36 cellular contexts compared by ENCODE assay signal in the genomic region with DNA sequence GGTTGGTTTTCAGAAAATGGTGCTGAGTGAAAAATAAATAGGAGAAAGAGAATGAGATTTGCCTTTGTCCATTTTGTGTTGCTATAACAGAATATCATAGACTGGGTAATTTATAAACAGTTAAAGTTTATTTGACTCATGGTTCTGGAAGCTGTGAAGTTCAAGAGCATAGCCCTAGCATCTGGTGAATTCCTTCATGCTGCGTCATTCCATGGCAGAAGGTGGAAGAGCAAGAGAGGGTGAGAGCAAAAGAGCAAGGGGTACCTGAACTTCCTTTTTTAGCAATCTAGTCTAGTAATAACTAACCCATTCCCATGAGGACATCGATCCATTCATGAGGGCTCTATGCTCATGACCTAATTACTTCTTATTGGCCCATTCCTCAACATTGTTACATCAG.
"Had no signal": no experiment of that assay in that cellular context is flagged by ENCODE, and none has a peak within 500 bp of the region (broad histone marks: within the 10 kb centered on the region; RNA-seq: fewer than 3 reads in every experiment).

No MANE protein-coding gene starts in this region.

- H3K9me3 ChIP-seq: Peyer's patch had no signal

- H3K4me1 Mint-ChIP-seq: activated CD4-positive, alpha-beta memory T cell treated with anti-CD3 and anti-CD28 coated beads, Interleukin-2, amount 10 ng/mL, durations not matched to agents 7 days and 5 days; activated CD8-positive, alpha-beta memory T cell treated with anti-CD3 and anti-CD28 coated beads, Interleukin-2, amount 10 ng/mL, durations not matched to agents 7 days and 5 days; activated naive CD4-positive, alpha-beta T cell treated with anti-CD3 and anti-CD28 coated beads, Interleukin-2, amount 10 ng/mL, durations not matched to agents 7 days and 5 days; activated naive CD8-positive, alpha-beta T cell treated with anti-CD3 and anti-CD28 coated beads, Interleukin-2, amount 50 U/mL, for 24 hours; brain; central memory CD8-positive, alpha-beta T cell had no signal

- H3K4me1 ChIP-seq: Peyer's patch had no signal

- H3K36me3 Mint-ChIP-seq: activated CD8-positive, alpha-beta memory T cell treated with anti-CD3 and anti-CD28 coated beads, Interleukin-2, amount 10 ng/mL, durations not matched to agents 7 days and 5 days; activated naive CD4-positive, alpha-beta T cell treated with anti-CD3 and anti-CD28 coated beads, Interleukin-2, amount 10 ng/mL, durations not matched to agents 7 days and 5 days; activated naive CD8-positive, alpha-beta T cell; brain had no signal

- H3K27me3 ChIP-seq: cardiac muscle cell, Peyer's patch had no signal

- DNase-seq: activated CD4-positive, alpha-beta memory T cell treated with anti-CD3 and anti-CD28 coated beads, Interleukin-2, amount 10 ng/mL, durations not matched to agents 7 days and 5 days; activated CD4-positive, alpha-beta T cell treated with anti-CD3 and anti-CD28 coated beads for 1 hour; activated CD4-positive, alpha-beta T cell treated with anti-CD3 and anti-CD28 coated beads for 48 hours; activated CD4-positive, CD25-positive, alpha-beta regulatory T cell; activated CD8-positive, alpha-beta memory T cell treated with anti-CD3 and anti-CD28 coated beads for 24 hours; activated CD8-positive, alpha-beta memory T cell treated with anti-CD3 and anti-CD28 coated beads, Interleukin-2, amount 10 ng/mL, durations not matched to agents 7 days and 5 days; activated CD8-positive, alpha-beta memory T cell treated with anti-CD3 and anti-CD28 coated beads, Interleukin-2, amount 50 U/mL, for 48 hours; activated effector memory CD4-positive, alpha-beta T cell treated with Interleukin-2 at 50 U/mL for 16 hours; activated naive CD4-positive, alpha-beta T cell treated with anti-CD3 and anti-CD28 coated beads, Interleukin-2, amount 10 ng/mL, durations not matched to agents 7 days and 5 days; activated naive CD8-positive, alpha-beta T cell treated with anti-CD3 and anti-CD28 coated beads, Interleukin-2, amount 50 U/mL, for 24 hours; activated T-cell treated with anti-CD3 and anti-CD28 coated beads, Interleukin-2, amount 50 U/mL, for 48 hours; anterior cingulate cortex; Karpas-422; MM.1S; MV-4-11; NCI-H1092; NCI-H1436 treated with DMSO at 0.1 percent for 48 hours; NCI-H1694 treated with DMSO at 0.1 percent for 48 hours; NCI-H2029; NCI-H345; NCI-H526; NCI-H748 treated with DMSO at 0.1 percent for 48 hours; NK-92 treated with Interleukin-12 subunit alpha and Interleukin-12 subunit beta, amount 100 ng/mL, for 24 hours; PC-3; Peyer's patch; SIG-M5; SW 1271; WERI-Rb-1 had no signal

- ATAC-seq: activated CD8-positive, alpha-beta memory T cell treated with anti-CD3 and anti-CD28 coated beads, Interleukin-2, amount 10 ng/mL, durations not matched to agents 7 days and 5 days; activated naive CD8-positive, alpha-beta T cell treated with anti-CD3 and anti-CD28 coated beads, Interleukin-2, amount 50 U/mL, for 24 hours; PC-3; Right ventricle myocardium inferior; SK-N-SH treated with all-trans-retinoic acid at 6 μM for 48 hours had no signal

- H3K36me3 ChIP-seq: cardiac muscle cell, Peyer's patch, WERI-Rb-1 had no signal

- H3K27me3 Mint-ChIP-seq: activated CD4-positive, alpha-beta memory T cell treated with anti-CD3 and anti-CD28 coated beads, Interleukin-2, amount 10 ng/mL, durations not matched to agents 7 days and 5 days; activated CD8-positive, alpha-beta memory T cell treated with anti-CD3 and anti-CD28 coated beads, Interleukin-2, amount 10 ng/mL, durations not matched to agents 7 days and 5 days; activated naive CD4-positive, alpha-beta T cell treated with anti-CD3 and anti-CD28 coated beads, Interleukin-2, amount 10 ng/mL, durations not matched to agents 7 days and 5 days; activated naive CD8-positive, alpha-beta T cell; activated naive CD8-positive, alpha-beta T cell treated with anti-CD3 and anti-CD28 coated beads, Interleukin-2, amount 50 U/mL, for 24 hours; brain; central memory CD8-positive, alpha-beta T cell had no signal

- H3K27ac ChIP-seq: cardiac muscle cell, Peyer's patch, RWPE1, WERI-Rb-1 had no signal

- H3K4me3 Mint-ChIP-seq: activated CD4-positive, alpha-beta memory T cell treated with anti-CD3 and anti-CD28 coated beads, Interleukin-2, amount 10 ng/mL, durations not matched to agents 7 days and 5 days; activated CD8-positive, alpha-beta memory T cell treated with anti-CD3 and anti-CD28 coated beads, Interleukin-2, amount 10 ng/mL, durations not matched to agents 7 days and 5 days; activated naive CD4-positive, alpha-beta T cell treated with anti-CD3 and anti-CD28 coated beads, Interleukin-2, amount 10 ng/mL, durations not matched to agents 7 days and 5 days; activated naive CD8-positive, alpha-beta T cell; activated naive CD8-positive, alpha-beta T cell treated with anti-CD3 and anti-CD28 coated beads, Interleukin-2, amount 50 U/mL, for 24 hours; brain; central memory CD8-positive, alpha-beta T cell; T-helper 2 cell treated with Interferon-gamma antibody and Interleukin-4, amounts not matched to agents 5 μg/mL and 100 μg/mL, for 36 hours had no signal

- H3K4me3 ChIP-seq: cardiac muscle cell, Peyer's patch had no signal

- H3K27ac Mint-ChIP-seq: activated CD4-positive, alpha-beta memory T cell treated with anti-CD3 and anti-CD28 coated beads, Interleukin-2, amount 10 ng/mL, durations not matched to agents 7 days and 5 days; activated CD8-positive, alpha-beta memory T cell treated with anti-CD3 and anti-CD28 coated beads, Interleukin-2, amount 10 ng/mL, durations not matched to agents 7 days and 5 days; activated naive CD4-positive, alpha-beta T cell treated with anti-CD3 and anti-CD28 coated beads, Interleukin-2, amount 10 ng/mL, durations not matched to agents 7 days and 5 days; activated naive CD8-positive, alpha-beta T cell; activated naive CD8-positive, alpha-beta T cell treated with anti-CD3 and anti-CD28 coated beads, Interleukin-2, amount 50 U/mL, for 24 hours; brain; T-helper 2 cell treated with Interferon-gamma antibody and Interleukin-4, amounts not matched to agents 5 μg/mL and 100 μg/mL, for 36 hours had no signal
